9 cellular contexts compared by ENCODE assay signal in genomic region chr19:2613507-2614295, GRCh38.
DNase-seq lines count a peak whose midpoint lies in the region; FAIRE-seq and TF ChIP-seq lines count a peak whose summit lies in the region.
"Had no signal": no experiment of that assay in that cellular context is flagged by ENCODE, and none has a peak within 500 bp of the region (broad histone marks: within the 10 kb centered on the region; RNA-seq: fewer than 3 reads in every experiment).

No MANE protein-coding gene starts in this region.

- peak; percentile 25 for DNase-seq in NCI-H345 (lab: John Stamatoyannopoulos, UW)
- no peak for DNase-seq in NCI-H345 treated with DMSO at 0.1 percent for 48 hours (lab: John Stamatoyannopoulos, UW; ENCODE audit: unreplicated experiment)
- DNase-seq in astrocyte (ENCODE audit: low read depth) = no peak
- no peak for DNase-seq in keratinocyte (ENCODE audit: low read depth, low spot score)
- peak; percentile 34 to 51 for DNase-seq in stimulated activated CD8-positive, alpha-beta memory T cell treated with anti-CD3 and anti-CD28 coated beads, Interleukin-7, amount 100 ng/mL, for 4 hours (ENCODE audit: low read depth in 2 of 2)
- no peak for DNase-seq in COLO829 (ENCODE audit: low spot score)
- no peak for DNase-seq in NCI-H1105 treated with DMSO at 0.1 percent for 48 hours (lab: John Stamatoyannopoulos, UW)

- peak overlapping the region; percentile 54 for H3K4me3 Mint-ChIP-seq in astrocyte (ENCODE audit: unreplicated experiment)

- H3K9me3 ChIP-seq in SU-DHL-6 (ENCODE audit: insufficient read depth, low read length) = no peaks in the 10 kb centered on the region
- peaks cover 6% of the 10 kb centered on the region for H3K9me3 ChIP-seq in astrocyte (ENCODE audit: insufficient read depth, low read depth, low read length)
- no peaks in the 10 kb centered on the region for H3K9me3 ChIP-seq in keratinocyte (ENCODE audit: control insufficient read depth, low read depth, low read length)

- peaks cover 12% of the 10 kb centered on the region for H3K9me3 Mint-ChIP-seq in astrocyte (ENCODE audit: unreplicated experiment)

- no peaks in the 10 kb centered on the region for H3K9me2 ChIP-seq in SU-DHL-6 (replicated peaks; ENCODE audit: insufficient read depth, low read length)

- H3K4me1 ChIP-seq in astrocyte (ENCODE audit: insufficient read depth, low read length) = peaks cover 8% of the 10 kb centered on the region
- peaks cover 7% of the 10 kb centered on the region for H3K4me1 ChIP-seq in keratinocyte (ENCODE audit: control insufficient read depth, extremely low read depth, insufficient read depth, low read length)

- peaks cover 28% of the 10 kb centered on the region for H3F3A ChIP-seq in SU-DHL-6 (ENCODE audit: insufficient read depth)

- peaks cover 16% of the 10 kb centered on the region for H3K4me1 Mint-ChIP-seq in astrocyte (ENCODE audit: low read depth, unreplicated experiment)

- H3K4me3 ChIP-seq in SU-DHL-6 (ENCODE audit: insufficient read depth, low read length, poor library complexity, severe bottlenecking) (no peak overlapping the region), astrocyte (ENCODE audit: insufficient read depth, low read depth, low read length) (no peak overlapping the region), keratinocyte (ENCODE audit: control insufficient read depth in 2 of 3, extremely low read depth in 1 of 3, insufficient read depth in 2 of 3, low read depth in 1 of 3, low read length in 3 of 3) (no peak overlapping the region)

- H3K79me2 ChIP-seq in SU-DHL-6 (ENCODE audit: insufficient read depth, low read length) = no peaks in the 10 kb centered on the region
- H3K79me2 ChIP-seq in astrocyte (ENCODE audit: insufficient read depth, low read length) = no peaks in the 10 kb centered on the region
- H3K79me2 ChIP-seq in keratinocyte (ENCODE audit: control insufficient read depth, insufficient read depth, low read length) = no peaks in the 10 kb centered on the region

- peak overlapping the region; percentile 34 for H3K4me2 ChIP-seq in SU-DHL-6 (ENCODE audit: low read depth, low read length, poor library complexity, severe bottlenecking)
- H3K4me2 ChIP-seq in astrocyte (ENCODE audit: low read length) = no peak overlapping the region
- no peak overlapping the region for H3K4me2 ChIP-seq in keratinocyte (ENCODE audit: control insufficient read depth, extremely low read depth, insufficient read depth, low read depth, low read length)

- peak overlapping the region; percentile 19; the same call in 1 of the 2 replicates for H3K9ac ChIP-seq in SU-DHL-6 (ENCODE audit: low read length)
- no peak overlapping the region for H3K9ac ChIP-seq in astrocyte (ENCODE audit: low read length)
- H3K9ac ChIP-seq in keratinocyte (ENCODE audit: control insufficient read depth, extremely low read depth, insufficient read depth, low read length) = no peak overlapping the region

- H3K27ac ChIP-seq in SU-DHL-6 (ENCODE audit: low read depth, low read length) = peak overlapping the region; percentile 29
- no peak overlapping the region for H3K27ac ChIP-seq in astrocyte (ENCODE audit: low read depth, low read length)
- H3K27ac ChIP-seq in keratinocyte (ENCODE audit: control insufficient read depth, insufficient read depth, low read length) = no peak overlapping the region

- H3K36me3 ChIP-seq in SU-DHL-6 (ENCODE audit: low read length) (no peaks in the 10 kb centered on the region), astrocyte (ENCODE audit: insufficient read depth, low read length) (no peaks in the 10 kb centered on the region), keratinocyte (ENCODE audit: control insufficient read depth in 2 of 2, extremely low read depth in 1 of 2, insufficient read depth in 2 of 2, low read length in 2 of 2) (no peaks in the 10 kb centered on the region)

- peak; percentile 68 for TF ChIP-seq CTCF in SU-DHL-6 (IDR thresholded peaks at IDR 0.05; ENCODE audit: insufficient read depth, low read length, poor library complexity, severe bottlenecking)
- TF ChIP-seq CTCF in astrocyte (IDR thresholded peaks at IDR 0.05; ENCODE audit: insufficient read depth, low read depth, low read length) = peak; percentile 72
- TF ChIP-seq CTCF in keratinocyte (optimal IDR thresholded peaks at IDR 0.05 in 1 of 3, IDR thresholded peaks at IDR 0.05 in 1 of 3, conservative IDR thresholded peaks at IDR 0.05 in 1 of 3; ENCODE audit: extremely low read depth in 1 of 3, insufficient read depth in 2 of 3, low read length in 3 of 3) = peak; percentile 88 to 97 (median 92)

- H2AFZ ChIP-seq in SU-DHL-6 (ENCODE audit: low read depth, low read length, severe bottlenecking) (no peak overlapping the region), astrocyte (ENCODE audit: low read depth, low read length) (no peak overlapping the region), keratinocyte (ENCODE audit: control insufficient read depth, low read length) (no peak overlapping the region)

- no peaks in the 10 kb centered on the region for H3K9me1 ChIP-seq in keratinocyte (ENCODE audit: control insufficient read depth, extremely low read depth, insufficient read depth, low read length)

- dilution Hi-C loops in keratinocyte (cut with MboI; ENCODE audit: extremely low pct_ligation_motif_present, low sequenced_read_pairs) = no loop called here

- peaks cover 5% of the 10 kb centered on the region for H3K36me3 Mint-ChIP-seq in astrocyte (ENCODE audit: low read depth, unreplicated experiment)

- peak overlapping the region; percentile 92 for H3K27ac Mint-ChIP-seq in astrocyte (ENCODE audit: unreplicated experiment)

- H4K20me1 ChIP-seq in SU-DHL-6 (ENCODE audit: low read depth, low read length) (no peaks in the 10 kb centered on the region), astrocyte (ENCODE audit: insufficient read depth, low read length) (no peaks in the 10 kb centered on the region), keratinocyte (ENCODE audit: control insufficient read depth, extremely low read depth, insufficient read depth, low read length) (no peaks in the 10 kb centered on the region)

- H3K27me3 ChIP-seq in SU-DHL-6 (ENCODE audit: low read length) (no peaks in the 10 kb centered on the region), astrocyte (ENCODE audit: insufficient read depth, low read length) (no peaks in the 10 kb centered on the region), keratinocyte (ENCODE audit: control insufficient read depth, extremely low read depth, insufficient read depth, low read length) (no peaks in the 10 kb centered on the region)

- no peak for FAIRE-seq in astrocyte (lab: Jason Lieb, UNC)
- peak; percentile 56 for FAIRE-seq in keratinocyte (lab: Jason Lieb, UNC)
- FAIRE-seq: G401.6 had no signal

- H3K27me3 Mint-ChIP-seq in astrocyte (ENCODE audit: low read depth, unreplicated experiment) = peaks cover 6% of the 10 kb centered on the region

Comparison
In these comparisons a context has a peak if more than half of its experiments do, and no peak if none do; other contexts are left out.
1. DNase-seq: peak in NCI-H345 (single experiment) and stimulated activated CD8-positive, alpha-beta memory T cell treated with anti-CD3 and anti-CD28 coated beads, Interleukin-7, amount 100 ng/mL, for 4 hours (2 of 2); none in NCI-H345 treated with DMSO at 0.1 percent for 48 hours (single experiment), astrocyte (single experiment), keratinocyte (single experiment), COLO829 (single experiment) and NCI-H1105 treated with DMSO at 0.1 percent for 48 hours (single experiment).
2. Peak in every context shown above with its lines, with median percentiles within 50 percentile points of each other: CTCF ChIP-seq.